In the genomic region with DNA sequence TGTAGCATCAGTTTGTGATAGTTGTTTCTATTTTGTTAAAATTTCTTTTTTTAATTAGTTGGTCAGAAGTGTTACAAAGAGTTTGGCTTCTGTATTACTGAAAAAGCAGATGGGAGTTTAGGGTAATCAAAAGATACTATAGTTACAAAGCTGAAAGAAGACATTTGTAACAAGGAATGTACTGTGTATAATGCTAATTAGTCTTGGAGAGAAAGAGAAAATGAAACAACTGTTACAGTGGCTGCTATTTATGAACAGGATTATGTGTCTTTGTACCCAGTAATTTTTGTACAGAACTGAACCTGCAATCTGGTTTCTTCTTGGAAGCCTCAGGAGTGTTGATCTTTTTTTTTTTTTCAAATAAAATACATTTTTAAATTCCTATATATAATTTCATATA, we compare ENCODE assay signal across 22 cellular contexts. TPM values are rescaled to one million over a fixed set of nuclear protein-coding genes. Genes with fewer than 3 reads are reported as not detected.
DNase-seq lines count a peak whose midpoint lies in the region; ATAC-seq and TF ChIP-seq lines count a peak whose summit lies in the region.
"Had no signal": no experiment of that assay in that cellular context is flagged by ENCODE, and none has a peak within 500 bp of the region (broad histone marks: within the 10 kb centered on the region; RNA-seq: fewer than 3 reads in every experiment).

No MANE protein-coding gene starts in this region.

- no peaks in the 10 kb centered on the region for H3K36me3 ChIP-seq in Caco-2 (ENCODE audit: control insufficient read depth, insufficient read depth, low read length)
- H3K36me3 ChIP-seq: gastroesophageal sphincter had no signal

- H3K27ac Mint-ChIP-seq in activated CD8-positive, alpha-beta memory T cell treated with anti-CD3 and anti-CD28 coated beads, Interleukin-2, amount 10 ng/mL, durations not matched to agents 7 days and 5 days = peak overlapping the region; percentile 39
- H3K27ac Mint-ChIP-seq in Caco-2 (ENCODE audit: unreplicated experiment) = no peak overlapping the region
- H3K27ac Mint-ChIP-seq: activated CD4-positive, alpha-beta T cell treated with anti-CD3 and anti-CD28 coated beads for 36 hours; CD4-positive, CD25-positive, alpha-beta regulatory T cell; nephron progenitor cell had no signal

- no peaks in the 10 kb centered on the region for H3K27me3 Mint-ChIP-seq in activated CD8-positive, alpha-beta memory T cell treated with anti-CD3 and anti-CD28 coated beads, Interleukin-2, amount 10 ng/mL, durations not matched to agents 7 days and 5 days
- peaks cover 3% of the 10 kb centered on the region for H3K27me3 Mint-ChIP-seq in Caco-2 (ENCODE audit: insufficient read depth, unreplicated experiment)
- H3K27me3 Mint-ChIP-seq: activated CD4-positive, alpha-beta T cell treated with anti-CD3 and anti-CD28 coated beads for 36 hours; CD4-positive, CD25-positive, alpha-beta regulatory T cell had no signal

- H3K4me1 ChIP-seq in Caco-2 = peaks cover 3% of the 10 kb centered on the region; the same call in 1 of the 2 replicates
- H3K4me1 ChIP-seq: gastroesophageal sphincter had no signal

- no TSS peak for BruUV-seq in Caco-2 (replicated peaks; lab: Mats Ljungman, UMichigan)

- H3K4me1 Mint-ChIP-seq in activated CD8-positive, alpha-beta memory T cell treated with anti-CD3 and anti-CD28 coated beads, Interleukin-2, amount 10 ng/mL, durations not matched to agents 7 days and 5 days = peaks cover 7% of the 10 kb centered on the region
- no peaks in the 10 kb centered on the region for H3K4me1 Mint-ChIP-seq in Caco-2 (ENCODE audit: low read depth, unreplicated experiment)
- H3K4me1 Mint-ChIP-seq: activated CD4-positive, alpha-beta T cell treated with anti-CD3 and anti-CD28 coated beads for 36 hours; nephron progenitor cell had no signal

- DNase-seq in activated CD8-positive, alpha-beta memory T cell treated with anti-CD3 and anti-CD28 coated beads, Interleukin-2, amount 10 ng/mL, durations not matched to agents 7 days and 5 days = no peak
- DNase-seq in activated CD8-positive, alpha-beta memory T cell treated with anti-CD3 and anti-CD28 coated beads, Interleukin-2, amount 50 U/mL, for 4 hours = no peak
- peak; percentile 84 for DNase-seq in SK-MEL-5 (ENCODE audit: low read depth, low spot score)
- peak; percentile 75 for DNase-seq in globus pallidus (ENCODE audit: low spot score)
- DNase-seq in superior temporal gyrus (ENCODE audit: extremely low spot score) = peak; percentile 87
- no peak for DNase-seq in COR-L47 (lab: John Stamatoyannopoulos, UW)
- DNase-seq in Caco-2 = no peak
- DNase-seq: activated CD4-positive, alpha-beta T cell treated with anti-CD3 and anti-CD28 coated beads for 36 hours; activated effector memory CD4-positive, alpha-beta T cell treated with anti-CD3 and anti-CD28 coated beads, Interleukin-2, amount 50 U/mL, for 16 hours; CD4-positive, CD25-positive, alpha-beta regulatory T cell; left cardiac atrium; NCI-H1417; NCI-H2029 treated with DMSO at 0.1 percent for 48 hours; NCI-H69; nephron progenitor cell; SHP77 treated with DMSO at 0.1 percent for 48 hours; stimulated activated naive CD4-positive, alpha-beta T cell; T1000 had no signal

- no peaks in the 10 kb centered on the region for H3K27me3 ChIP-seq in Caco-2 (replicated peaks; ENCODE audit: control insufficient read depth, insufficient read depth, low read length)
- H3K27me3 ChIP-seq: gastroesophageal sphincter had no signal

- H3K4me3 Mint-ChIP-seq in activated CD8-positive, alpha-beta memory T cell treated with anti-CD3 and anti-CD28 coated beads, Interleukin-2, amount 10 ng/mL, durations not matched to agents 7 days and 5 days = peak overlapping the region; percentile 26
- no peak overlapping the region for H3K4me3 Mint-ChIP-seq in Caco-2 (ENCODE audit: unreplicated experiment)
- H3K4me3 Mint-ChIP-seq: activated CD4-positive, alpha-beta T cell treated with anti-CD3 and anti-CD28 coated beads for 36 hours; CD4-positive, CD25-positive, alpha-beta regulatory T cell; nephron progenitor cell had no signal

- ATAC-seq in activated CD8-positive, alpha-beta memory T cell treated with anti-CD3 and anti-CD28 coated beads, Interleukin-2, amount 10 ng/mL, durations not matched to agents 7 days and 5 days = peak; percentile 55
- no peak for ATAC-seq in GM21717 (IDR thresholded peaks at IDR 0.05; ENCODE audit: unreplicated experiment)
- ATAC-seq: activated CD4-positive, alpha-beta T cell treated with anti-CD3 and anti-CD28 coated beads for 36 hours; gastroesophageal sphincter; K562; left cardiac atrium had no signal

- intact Hi-C loops in Caco-2 (cut with micrococcal nuclease; ENCODE audit: unreplicated experiment) = no loop called here

- no peak for TF ChIP-seq CTCF in Caco-2 (IDR thresholded peaks at IDR 0.05; ENCODE audit: insufficient read depth in 1 of 2, low read depth in 1 of 2, low read length in 1 of 2, severe bottlenecking in 1 of 2, unreplicated experiment in 1 of 2)

- H3K9me3 Mint-ChIP-seq in activated CD8-positive, alpha-beta memory T cell treated with anti-CD3 and anti-CD28 coated beads, Interleukin-2, amount 10 ng/mL, durations not matched to agents 7 days and 5 days (ENCODE audit: low read depth) = no peaks in the 10 kb centered on the region
- no peaks in the 10 kb centered on the region for H3K9me3 Mint-ChIP-seq in Caco-2 (ENCODE audit: unreplicated experiment)
- H3K9me3 Mint-ChIP-seq: CD4-positive, CD25-positive, alpha-beta regulatory T cell; nephron progenitor cell had no signal

- H3K9me3 ChIP-seq in Caco-2 = no peaks in the 10 kb centered on the region
- H3K9me3 ChIP-seq: gastroesophageal sphincter had no signal

- H3K4me3 ChIP-seq in Caco-2 (ENCODE audit: low read depth, low read length) = no peak overlapping the region
- H3K4me3 ChIP-seq: gastroesophageal sphincter, K562, lung had no signal

- CTCF ChIA-PET in activated CD8-positive, alpha-beta memory T cell treated with anti-CD3 and anti-CD28 coated beads, Interleukin-2, amount 10 ng/mL, durations not matched to agents 7 days and 5 days (lab: Charles Lee) = no interaction called here
- CTCF ChIA-PET in Caco-2 (lab: Charles Lee) = no interaction called here

- in situ Hi-C loops in SK-MEL-5 (cut with HindIII; ENCODE audit: low pct_unique_long_range_greater_than_20kb, low sequenced_read_pairs) = no loop called here

- POLR2A ChIA-PET in Caco-2 (lab: Charles Lee) = no interaction called here

- no peaks in the 10 kb centered on the region for H3K36me3 Mint-ChIP-seq in activated CD8-positive, alpha-beta memory T cell treated with anti-CD3 and anti-CD28 coated beads, Interleukin-2, amount 10 ng/mL, durations not matched to agents 7 days and 5 days
- H3K36me3 Mint-ChIP-seq in Caco-2 (ENCODE audit: insufficient read depth, unreplicated experiment) = no peaks in the 10 kb centered on the region

RNA-seq across cellular contexts. Expression of a gene that starts 14.3 kb away (rescaled TPM):
- 1 to 10 TPM; 2.5 to 2.9 TPM for total RNA-seq in activated CD8-positive, alpha-beta memory T cell treated with anti-CD3 and anti-CD28 coated beads, Interleukin-2, amount 10 ng/mL, durations not matched to agents 7 days and 5 days
- 13.6 and 14.3 TPM in 2 replicates for total RNA-seq in SK-MEL-5 (2014; rRNA removed; shearing (Covaris generic))
- polyA plus RNA-seq in SK-MEL-5 (2015; cell fraction: cytosol; rRNA removed) = 16.6 and 17.2 TPM in 2 replicates
- 12.1 and 19.1 TPM in 2 replicates for polyA plus RNA-seq in SK-MEL-5 (2015; cell fraction: nucleus; rRNA removed)
- 1.2 and 2.9 TPM in 2 replicates for total RNA-seq in Caco-2 (2022)

RNA-seq across cellular contexts. Expression of a gene that starts 24.8 kb away (rescaled TPM):
- total RNA-seq in activated CD8-positive, alpha-beta memory T cell treated with anti-CD3 and anti-CD28 coated beads, Interleukin-2, amount 10 ng/mL, durations not matched to agents 7 days and 5 days = 10 to 100 TPM; 15.2 to 21.7 TPM
- total RNA-seq in SK-MEL-5 (2014; rRNA removed; shearing (Covaris generic)) = 53.1 and 60.2 TPM in 2 replicates
- polyA plus RNA-seq in SK-MEL-5 (2015; cell fraction: cytosol; rRNA removed) = 27.8 and 33.4 TPM in 2 replicates
- 12.7 and 18.1 TPM in 2 replicates for polyA plus RNA-seq in SK-MEL-5 (2015; cell fraction: nucleus; rRNA removed)
- total RNA-seq in Caco-2 (2022) = 18.9 and 21.1 TPM in 2 replicates

Comparison
In these comparisons a context has a peak if more than half of its experiments do, and no peak if none do; other contexts are left out.
1. DNase-seq: peak in SK-MEL-5 (single experiment), globus pallidus (single experiment) and superior temporal gyrus (single experiment); none in activated CD8-positive, alpha-beta memory T cell treated with anti-CD3 and anti-CD28 coated beads, Interleukin-2, amount 10 ng/mL, durations not matched to agents 7 days and 5 days (single experiment), activated CD8-positive, alpha-beta memory T cell treated with anti-CD3 and anti-CD28 coated beads, Interleukin-2, amount 50 U/mL, for 4 hours (single experiment), COR-L47 (single experiment) and Caco-2 (0 of 2).